ENCODE assay signal across 8 cellular contexts in genomic region chr6:41895300-41896233, GRCh38. TPM values are rescaled to one million over a fixed set of nuclear protein-coding genes. Genes with fewer than 3 reads are reported as not detected.
DNase-seq lines count a peak whose midpoint lies in the region; ATAC-seq and TF ChIP-seq lines count a peak whose summit lies in the region.

TSS of gene USP49 (minus strand) at chr6:41895375. CDS start at chr6:41806983, 88,392 bp downstream.

- peak; percentile 93 for DNase-seq in Ammon's horn (ENCODE audit: low spot score)
- DNase-seq in NCI-H446 (lab: John Stamatoyannopoulos, UW) = peak; percentile 89 to 91
- DNase-seq in cerebellum (ENCODE audit: low spot score) = peak; percentile 92
- peak; percentile 75 for DNase-seq in kidney tubule cell (ENCODE audit: low spot score)
- DNase-seq in stimulated activated CD4-positive, alpha-beta T cell treated with anti-CD3 and anti-CD28 coated beads, Interleukin-1b, Interleukin-23, amount 100 ng/mL, for 24 hours (ENCODE audit: low read depth in 4 of 4, low spot score in 1 of 4) = peak; percentile 87 to 95 (median 92)

- peak; percentile 78 for ATAC-seq in HG03354 (IDR thresholded peaks at IDR 0.05; ENCODE audit: poor library complexity, severe bottlenecking, unreplicated experiment)
- peak; percentile 95 to 96 for ATAC-seq in activated CD4-positive, CD25-positive, alpha-beta regulatory T cell treated with anti-CD3 and anti-CD28 coated beads, Interleukin-2, amount 50 U/mL, for 24 hours

- TF ChIP-seq POLR2A in GM19099 (IDR thresholded peaks at IDR 0.05; ENCODE audit: extremely low read depth, insufficient read length, low read depth) = peak; percentile 73

RNA-seq across cellular contexts. Expression of gene USP49, which starts in this region (rescaled TPM):
- 18.5 TPM for total RNA-seq in cerebellum

Comparison
In these comparisons a context has a peak if more than half of its experiments do, and no peak if none do; other contexts are left out.
1. Peak in every context shown above with its lines: DNase-seq and ATAC-seq.